In genomic region chr3:100024520-100025303, GRCh38 we compare ENCODE assay signal across 13 cellular contexts.
DNase-seq lines count a peak whose midpoint lies in the region; ATAC-seq, FAIRE-seq and TF ChIP-seq lines count a peak whose summit lies in the region.
"Had no signal": no experiment of that assay in that cellular context is flagged by ENCODE, and none has a peak within 500 bp of the region (broad histone marks: within the 10 kb centered on the region; RNA-seq: fewer than 3 reads in every experiment).

No MANE protein-coding gene starts in this region.

- DNase-seq in GM23248, result peak; percentile 41
- DNase-seq in chondrocyte (ENCODE audit: low spot score), result no peak
- no peak for DNase-seq in keratinocyte (ENCODE audit: low read depth, low spot score)
- DNase-seq in renal cortical epithelial cell (ENCODE audit: low read depth), result peak; percentile 91
- no peak for DNase-seq in AG20443 (ENCODE audit: low spot score)
- no peak for DNase-seq in CD8-positive, alpha-beta T cell
- no peak for DNase-seq in inferior parietal cortex (ENCODE audit: extremely low spot score)
- DNase-seq: activated CD4-positive, alpha-beta T cell treated with anti-CD3 and anti-CD28 coated beads, Interleukin-2, amount 50 U/mL, for 48 hours; amygdala; naive thymus-derived CD4-positive, alpha-beta T cell; NCI-H1105; stimulated activated naive B cell treated with anti-CD40 and anti-IgM and Interleukin-4, amounts not matched to agents 10 μg/mL and 1 μg/mL and 100 μg/mL, for 72 hours had no signal

- peak overlapping the region; percentile 8 for H3K9ac ChIP-seq in GM23248
- H3K9ac ChIP-seq in keratinocyte (ENCODE audit: control insufficient read depth, extremely low read depth, insufficient read depth, low read length), result peak overlapping the region; percentile 24

- H2AFZ ChIP-seq in GM23248 (peak overlapping the region; percentile 27), keratinocyte (ENCODE audit: control insufficient read depth, low read length) (peak overlapping the region; percentile 5)

- no peak overlapping the region for H3K4me3 ChIP-seq in GM23248
- H3K4me3 ChIP-seq in keratinocyte (ENCODE audit: control insufficient read depth in 2 of 3, extremely low read depth in 1 of 3, insufficient read depth in 2 of 3, low read depth in 1 of 3, low read length in 3 of 3), result no peak overlapping the region
- no peak overlapping the region for H3K4me3 ChIP-seq in CD8-positive, alpha-beta T cell (ENCODE audit: low read depth, low read length)

- CTCF ChIA-PET in CD8-positive, alpha-beta T cell (lab: Charles Lee), result no interaction called here

- ATAC-seq in GM21447 (IDR thresholded peaks at IDR 0.05; ENCODE audit: unreplicated experiment), result no peak
- ATAC-seq in CD8-positive, alpha-beta T cell, result no peak
- ATAC-seq: naive thymus-derived CD4-positive, alpha-beta T cell; stimulated activated naive B cell treated with anti-CD40 and anti-IgM and Interleukin-4, amounts not matched to agents 10 μg/mL and 1 μg/mL and 100 μg/mL, for 72 hours had no signal

- H3K27ac ChIP-seq in GM23248 (peak overlapping the region; percentile 5; the same call in 1 of the 2 replicates), keratinocyte (ENCODE audit: control insufficient read depth, insufficient read depth, low read length) (peak overlapping the region; percentile 66)
- H3K27ac ChIP-seq in CD8-positive, alpha-beta T cell (ENCODE audit: low read depth, low read length), result no peak overlapping the region

- TF ChIP-seq CTCF in chondrocyte (IDR thresholded peaks at IDR 0.05) (no peak), keratinocyte (optimal IDR thresholded peaks at IDR 0.05 in 1 of 3, IDR thresholded peaks at IDR 0.05 in 1 of 3, conservative IDR thresholded peaks at IDR 0.05 in 1 of 3; ENCODE audit: extremely low read depth in 1 of 3, insufficient read depth in 2 of 3, low read length in 3 of 3) (no peak)
- TF ChIP-seq CTCF in CD8-positive, alpha-beta T cell (IDR thresholded peaks at IDR 0.05), result no peak

- H3K9me3 ChIP-seq in GM23248 (ENCODE audit: low read depth) (no peaks in the 10 kb centered on the region), keratinocyte (ENCODE audit: control insufficient read depth, low read depth, low read length) (no peaks in the 10 kb centered on the region)
- H3K9me3 ChIP-seq in CD8-positive, alpha-beta T cell (ENCODE audit: low read length), result no peaks in the 10 kb centered on the region

- no peaks in the 10 kb centered on the region for H3K27me3 Mint-ChIP-seq in chondrocyte (ENCODE audit: low read depth)
- H3K27me3 Mint-ChIP-seq in CD8-positive, alpha-beta T cell (ENCODE audit: low read depth), result no peaks in the 10 kb centered on the region
- H3K27me3 Mint-ChIP-seq: naive thymus-derived CD4-positive, alpha-beta T cell; stimulated activated naive B cell treated with anti-CD40 and anti-IgM and Interleukin-4, amounts not matched to agents 10 μg/mL and 1 μg/mL and 100 μg/mL, for 72 hours had no signal

- no peak overlapping the region for H3K4me3 Mint-ChIP-seq in chondrocyte (ENCODE audit: unreplicated experiment)
- H3K4me3 Mint-ChIP-seq in CD8-positive, alpha-beta T cell, result no peak overlapping the region
- H3K4me3 Mint-ChIP-seq: naive thymus-derived CD4-positive, alpha-beta T cell; stimulated activated naive B cell treated with anti-CD40 and anti-IgM and Interleukin-4, amounts not matched to agents 10 μg/mL and 1 μg/mL and 100 μg/mL, for 72 hours had no signal

- H3K36me3 Mint-ChIP-seq in chondrocyte (ENCODE audit: low read depth), result no peaks in the 10 kb centered on the region
- H3K36me3 Mint-ChIP-seq in CD8-positive, alpha-beta T cell, result peaks cover 13% of the 10 kb centered on the region

- 24 to 33% methylated on average over 7 of the region's 7 CpGs for WGBS in GM23248 (ENCODE audit: low coverage in 1 of 2, low lambda C conversion rate in 2 of 2, missing lambda C conversion rate in 2 of 2), 2 experiments

- H3K27ac Mint-ChIP-seq in chondrocyte (ENCODE audit: unreplicated experiment), result peak overlapping the region; percentile 81
- H3K27ac Mint-ChIP-seq in CD8-positive, alpha-beta T cell, result no peak overlapping the region
- H3K27ac Mint-ChIP-seq: naive thymus-derived CD4-positive, alpha-beta T cell; stimulated activated naive B cell treated with anti-CD40 and anti-IgM and Interleukin-4, amounts not matched to agents 10 μg/mL and 1 μg/mL and 100 μg/mL, for 72 hours had no signal

- no peaks in the 10 kb centered on the region for H3K9me3 Mint-ChIP-seq in chondrocyte (ENCODE audit: low read depth)
- no peaks in the 10 kb centered on the region for H3K9me3 Mint-ChIP-seq in CD8-positive, alpha-beta T cell
- H3K9me3 Mint-ChIP-seq: naive thymus-derived CD4-positive, alpha-beta T cell; stimulated activated naive B cell treated with anti-CD40 and anti-IgM and Interleukin-4, amounts not matched to agents 10 μg/mL and 1 μg/mL and 100 μg/mL, for 72 hours had no signal

- POLR2A ChIA-PET in CD8-positive, alpha-beta T cell (lab: Charles Lee), result no interaction called here

- H3K4me1 Mint-ChIP-seq in chondrocyte (ENCODE audit: low read depth), result peaks cover 12% of the 10 kb centered on the region
- H3K4me1 Mint-ChIP-seq in CD8-positive, alpha-beta T cell (ENCODE audit: low read depth), result no peaks in the 10 kb centered on the region
- H3K4me1 Mint-ChIP-seq: naive thymus-derived CD4-positive, alpha-beta T cell had no signal

- intact Hi-C loops in CD8-positive, alpha-beta T cell (cut with DNase I, micrococcal nuclease), result no loop called here

- H3K27me3 ChIP-seq in GM23248 (replicated peaks; ENCODE audit: insufficient read depth) (no peaks in the 10 kb centered on the region), keratinocyte (ENCODE audit: control insufficient read depth, extremely low read depth, insufficient read depth, low read length) (no peaks in the 10 kb centered on the region)
- H3K27me3 ChIP-seq in CD8-positive, alpha-beta T cell (ENCODE audit: insufficient read depth, low read length), result no peaks in the 10 kb centered on the region

- H3K79me2 ChIP-seq in GM23248 (ENCODE audit: insufficient read depth), result no peaks in the 10 kb centered on the region
- H3K79me2 ChIP-seq in keratinocyte (ENCODE audit: control insufficient read depth, insufficient read depth, low read length), result no peaks in the 10 kb centered on the region

- H3K4me1 ChIP-seq in GM23248 (ENCODE audit: insufficient read depth) (peaks cover 41% of the 10 kb centered on the region), keratinocyte (ENCODE audit: control insufficient read depth, extremely low read depth, insufficient read depth, low read length) (peaks cover 30% of the 10 kb centered on the region)
- no peaks in the 10 kb centered on the region for H3K4me1 ChIP-seq in CD8-positive, alpha-beta T cell (ENCODE audit: insufficient read depth, low read length)

- no peaks in the 10 kb centered on the region for H3K9me1 ChIP-seq in keratinocyte (ENCODE audit: control insufficient read depth, extremely low read depth, insufficient read depth, low read length)

- H4K20me1 ChIP-seq in GM23248 (ENCODE audit: insufficient read depth) (no peaks in the 10 kb centered on the region), keratinocyte (ENCODE audit: control insufficient read depth, extremely low read depth, insufficient read depth, low read length) (no peaks in the 10 kb centered on the region)

- no peaks in the 10 kb centered on the region for H3K9me2 ChIP-seq in GM23248 (ENCODE audit: insufficient read depth)

- H3K36me3 ChIP-seq in GM23248 (ENCODE audit: low read depth) (no peaks in the 10 kb centered on the region), keratinocyte (ENCODE audit: control insufficient read depth in 2 of 2, extremely low read depth in 1 of 2, insufficient read depth in 2 of 2, low read length in 2 of 2) (peaks cover 0 to 4% of the 10 kb centered on the region in 2 experiments)
- H3K36me3 ChIP-seq in CD8-positive, alpha-beta T cell (ENCODE audit: insufficient read depth, low read length), result no peaks in the 10 kb centered on the region

- dilution Hi-C loops in keratinocyte (cut with MboI; ENCODE audit: extremely low pct_ligation_motif_present, low sequenced_read_pairs), result no loop called here

- H3F3A ChIP-seq in GM23248 (ENCODE audit: insufficient read depth), result peaks cover 14% of the 10 kb centered on the region; the same call in 1 of the 2 replicates

- peak; percentile 32 for FAIRE-seq in keratinocyte (lab: Jason Lieb, UNC)

- in situ Hi-C loops in GM23248 (cut with MboI), result no loop called here

- H3K4me2 ChIP-seq in GM23248 (ENCODE audit: unreplicated experiment) (peak overlapping the region; percentile 31), keratinocyte (ENCODE audit: control insufficient read depth, extremely low read depth, insufficient read depth, low read depth, low read length) (peak overlapping the region; percentile 39)

Comparison
In these comparisons a context has a peak if more than half of its experiments do, and no peak if none do; other contexts are left out.
1. DNase-seq: peak in GM23248 (single experiment) and renal cortical epithelial cell (single experiment); none in chondrocyte (single experiment), keratinocyte (single experiment), AG20443 (single experiment), CD8-positive, alpha-beta T cell (0 of 7) and inferior parietal cortex (single experiment).